In genomic region chrX:133171962-133172708, GRCh38 we compare ENCODE assay signal across 9 cellular contexts. TPM values are rescaled to one million over a fixed set of nuclear protein-coding genes. Genes with fewer than 3 reads are reported as not detected.
DNase-seq lines count a peak whose midpoint lies in the region; ATAC-seq, FAIRE-seq and TF ChIP-seq lines count a peak whose summit lies in the region.
"Had no signal": no experiment of that assay in that cellular context is flagged by ENCODE, and none has a peak within 500 bp of the region (broad histone marks: within the 10 kb centered on the region; RNA-seq: fewer than 3 reads in every experiment).

No MANE protein-coding gene starts in this region.

- peak; percentile 61 for ATAC-seq in GM21786 (IDR thresholded peaks at IDR 0.05; ENCODE audit: unreplicated experiment)
- no peak for ATAC-seq in HG03439 (IDR thresholded peaks at IDR 0.05; ENCODE audit: unreplicated experiment)
- ATAC-seq in CD8-positive, alpha-beta T cell, result no peak

- no peak overlapping the region for H3K4me3 ChIP-seq in Caco-2 (ENCODE audit: low read depth, low read length)
- H3K4me3 ChIP-seq in CD8-positive, alpha-beta T cell (ENCODE audit: low read depth, low read length), result no peak overlapping the region

- TF ChIP-seq CTCF in Caco-2 (IDR thresholded peaks at IDR 0.05; ENCODE audit: insufficient read depth in 1 of 2, low read depth in 1 of 2, low read length in 1 of 2, severe bottlenecking in 1 of 2, unreplicated experiment in 1 of 2), result peak; percentile 40 to 47
- TF ChIP-seq CTCF in CD8-positive, alpha-beta T cell (IDR thresholded peaks at IDR 0.05), result no peak

- H3K4me1 ChIP-seq in Caco-2, result no peaks in the 10 kb centered on the region
- H3K4me1 ChIP-seq in CD8-positive, alpha-beta T cell (ENCODE audit: insufficient read depth, low read length), result no peaks in the 10 kb centered on the region

- POLR2A ChIA-PET in Caco-2 (lab: Charles Lee), result no interaction called here
- POLR2A ChIA-PET in activated CD4-positive, alpha-beta memory T cell treated with anti-CD3 and anti-CD28 coated beads, Interleukin-2, amount 10 ng/mL, durations not matched to agents 7 days and 5 days (lab: Charles Lee), result no interaction called here
- POLR2A ChIA-PET in CD8-positive, alpha-beta T cell (lab: Charles Lee), result no interaction called here

- H3K36me3 ChIP-seq in Caco-2 (ENCODE audit: control insufficient read depth, insufficient read depth, low read length), result no peaks in the 10 kb centered on the region
- no peaks in the 10 kb centered on the region for H3K36me3 ChIP-seq in CD8-positive, alpha-beta T cell (ENCODE audit: insufficient read depth, low read length)

- peak; percentile 77 for FAIRE-seq in RCC 7860 (lab: Jason Lieb, UNC)

- no peak overlapping the region for H3K27ac Mint-ChIP-seq in Caco-2 (ENCODE audit: unreplicated experiment)
- no peak overlapping the region for H3K27ac Mint-ChIP-seq in activated CD4-positive, alpha-beta memory T cell treated with anti-CD3 and anti-CD28 coated beads, Interleukin-2, amount 10 ng/mL, durations not matched to agents 7 days and 5 days
- H3K27ac Mint-ChIP-seq in CD8-positive, alpha-beta T cell, result no peak overlapping the region

- H3K9me3 Mint-ChIP-seq in Caco-2 (ENCODE audit: unreplicated experiment), result no peaks in the 10 kb centered on the region
- H3K9me3 Mint-ChIP-seq in activated CD4-positive, alpha-beta memory T cell treated with anti-CD3 and anti-CD28 coated beads, Interleukin-2, amount 10 ng/mL, durations not matched to agents 7 days and 5 days, result no peaks in the 10 kb centered on the region
- no peaks in the 10 kb centered on the region for H3K9me3 Mint-ChIP-seq in CD8-positive, alpha-beta T cell
- H3K9me3 Mint-ChIP-seq: central memory CD8-positive, alpha-beta T cell had no signal

- H3K4me1 Mint-ChIP-seq in Caco-2 (ENCODE audit: low read depth, unreplicated experiment), result no peaks in the 10 kb centered on the region
- no peaks in the 10 kb centered on the region for H3K4me1 Mint-ChIP-seq in activated CD4-positive, alpha-beta memory T cell treated with anti-CD3 and anti-CD28 coated beads, Interleukin-2, amount 10 ng/mL, durations not matched to agents 7 days and 5 days
- H3K4me1 Mint-ChIP-seq in CD8-positive, alpha-beta T cell (ENCODE audit: low read depth), result no peaks in the 10 kb centered on the region
- H3K4me1 Mint-ChIP-seq: central memory CD8-positive, alpha-beta T cell had no signal

- peak in 1 of 2 experiments; percentile 28 for DNase-seq in Caco-2
- DNase-seq in RCC 7860 (ENCODE audit: low spot score), result peak; percentile 31
- peak; percentile 34 for DNase-seq in iris pigment epithelial cell (ENCODE audit: low read depth)
- DNase-seq in activated CD4-positive, alpha-beta memory T cell treated with anti-CD3 and anti-CD28 coated beads, Interleukin-2, amount 10 ng/mL, durations not matched to agents 7 days and 5 days, result no peak
- DNase-seq in CD8-positive, alpha-beta T cell, result no peak
- no peak for DNase-seq in epidermal melanocyte (ENCODE audit: insufficient read length, low spot score)

- intact Hi-C loops in Caco-2 (cut with micrococcal nuclease; ENCODE audit: unreplicated experiment), result loop anchor here (1.0 to 10.0 kb wide), 4 partner anchors 126 to 535 kb away; no protein-coding TSS in a partner anchor
- intact Hi-C loops in CD8-positive, alpha-beta T cell (cut with DNase I, micrococcal nuclease), result loop anchor here in 1 of 2 experiments (5.0 kb wide), 1 partner anchor 195 kb away; no protein-coding TSS in a partner anchor

- BruUV-seq in Caco-2 (replicated peaks; lab: Mats Ljungman, UMichigan), result no TSS peak

- CTCF ChIA-PET in Caco-2 (lab: Charles Lee), result interaction anchor here (0.9 kb wide), 1 partner anchor 126 kb away, joined by 3 read pairs; no protein-coding TSS in a partner anchor
- CTCF ChIA-PET in activated CD4-positive, alpha-beta memory T cell treated with anti-CD3 and anti-CD28 coated beads, Interleukin-2, amount 10 ng/mL, durations not matched to agents 7 days and 5 days (lab: Charles Lee), result no interaction called here
- CTCF ChIA-PET in CD8-positive, alpha-beta T cell (lab: Charles Lee), result no interaction called here

- no peak overlapping the region for H3K27ac ChIP-seq in CD8-positive, alpha-beta T cell (ENCODE audit: low read depth, low read length)

- no peaks in the 10 kb centered on the region; the same call in 1 of the 2 replicates for H3K27me3 ChIP-seq in Caco-2 (replicated peaks; ENCODE audit: control insufficient read depth, insufficient read depth, low read length)
- no peaks in the 10 kb centered on the region for H3K27me3 ChIP-seq in CD8-positive, alpha-beta T cell (ENCODE audit: insufficient read depth, low read length)

- H3K36me3 Mint-ChIP-seq in Caco-2 (ENCODE audit: insufficient read depth, unreplicated experiment), result no peaks in the 10 kb centered on the region
- H3K36me3 Mint-ChIP-seq in activated CD4-positive, alpha-beta memory T cell treated with anti-CD3 and anti-CD28 coated beads, Interleukin-2, amount 10 ng/mL, durations not matched to agents 7 days and 5 days (ENCODE audit: low read depth), result no peaks in the 10 kb centered on the region
- no peaks in the 10 kb centered on the region for H3K36me3 Mint-ChIP-seq in CD8-positive, alpha-beta T cell

- H3K27me3 Mint-ChIP-seq in Caco-2 (ENCODE audit: insufficient read depth, unreplicated experiment), result peaks cover 7% of the 10 kb centered on the region
- H3K27me3 Mint-ChIP-seq in activated CD4-positive, alpha-beta memory T cell treated with anti-CD3 and anti-CD28 coated beads, Interleukin-2, amount 10 ng/mL, durations not matched to agents 7 days and 5 days, result peaks cover 4% of the 10 kb centered on the region
- no peaks in the 10 kb centered on the region for H3K27me3 Mint-ChIP-seq in CD8-positive, alpha-beta T cell (ENCODE audit: low read depth)
- H3K27me3 Mint-ChIP-seq: central memory CD8-positive, alpha-beta T cell had no signal

- no peak overlapping the region for H3K4me3 Mint-ChIP-seq in Caco-2 (ENCODE audit: unreplicated experiment)
- no peak overlapping the region for H3K4me3 Mint-ChIP-seq in activated CD4-positive, alpha-beta memory T cell treated with anti-CD3 and anti-CD28 coated beads, Interleukin-2, amount 10 ng/mL, durations not matched to agents 7 days and 5 days
- no peak overlapping the region for H3K4me3 Mint-ChIP-seq in CD8-positive, alpha-beta T cell
- H3K4me3 Mint-ChIP-seq: central memory CD8-positive, alpha-beta T cell had no signal

- no peaks in the 10 kb centered on the region for H3K9me3 ChIP-seq in Caco-2
- H3K9me3 ChIP-seq in CD8-positive, alpha-beta T cell (ENCODE audit: low read length), result no peaks in the 10 kb centered on the region

RNA-seq across cellular contexts. Expression of gene TFDP3, which starts 46.0 kb away (rescaled TPM):
- total RNA-seq in Caco-2 (2022), result not detected in 2 replicates
- total RNA-seq in activated CD4-positive, alpha-beta memory T cell treated with anti-CD3 and anti-CD28 coated beads, Interleukin-2, amount 10 ng/mL, durations not matched to agents 7 days and 5 days, result not detected
- not detected for total RNA-seq in CD8-positive, alpha-beta T cell

Comparison
In these comparisons a context has a peak if more than half of its experiments do, and no peak if none do; other contexts are left out.
1. DNase-seq: peak in RCC 7860 (single experiment) and iris pigment epithelial cell (single experiment); none in activated CD4-positive, alpha-beta memory T cell treated with anti-CD3 and anti-CD28 coated beads, Interleukin-2, amount 10 ng/mL, durations not matched to agents 7 days and 5 days (single experiment), CD8-positive, alpha-beta T cell (0 of 7) and epidermal melanocyte (single experiment).